In genomic region chr19:11964858-11965645, GRCh38 we compare ENCODE assay signal across 1 cellular context.
TF ChIP-seq lines count a peak whose summit lies in the region.

TSS of gene ZNF763 (plus strand) at chr19:11965040. CDS start at chr19:11965209, 169 bp downstream.

TF ChIP-seq in GM12878, 131 proteins besides CTCF, POLR2A, EP300 and RAD21 (continued from another document and continues in another):
- peak; percentile 80; the same call in 1 of the 2 replicates for TF ChIP-seq RELB (IDR thresholded peaks at IDR 0.05; ENCODE audit: low read depth)
- no peak for TF ChIP-seq E2F4 (IDR thresholded peaks at IDR 0.05; ENCODE audit: low read depth, low read length)
- TF ChIP-seq ZNF217 (IDR thresholded peaks at IDR 0.05) = no peak
- no peak for TF ChIP-seq JUNB (IDR thresholded peaks at IDR 0.05)
- no peak for TF ChIP-seq NFXL1 (IDR thresholded peaks at IDR 0.05; ENCODE audit: borderline replicate concordance)
- peak; percentile 53 for TF ChIP-seq SKIL (IDR thresholded peaks at IDR 0.05; ENCODE audit: low read depth, poor library complexity, severe bottlenecking)
- no peak for TF ChIP-seq TCF7 (IDR thresholded peaks at IDR 0.05; ENCODE audit: borderline replicate concordance)
- no peak for TF ChIP-seq SIN3A (IDR thresholded peaks at IDR 0.05; ENCODE audit: low read depth, low read length)
- no peak for TF ChIP-seq NBN (IDR thresholded peaks at IDR 0.05)
- TF ChIP-seq BCL3 (IDR thresholded peaks at IDR 0.05; ENCODE audit: borderline replicate concordance, insufficient read depth, low read depth, low read length, poor library complexity, severe bottlenecking) = no peak
- TF ChIP-seq FOS (IDR thresholded peaks at IDR 0.05; ENCODE audit: borderline replicate concordance, extremely low read depth, insufficient read length) = no peak
- no peak for TF ChIP-seq HDAC2 (IDR thresholded peaks at IDR 0.05)
- no peak for TF ChIP-seq SREBF1 (IDR thresholded peaks at IDR 0.05; ENCODE audit: low read length)
- no peak for TF ChIP-seq PAX8 (IDR thresholded peaks at IDR 0.05)
- peak; percentile 55; the same call in 1 of the 2 replicates for TF ChIP-seq LARP7 (IDR thresholded peaks at IDR 0.05)
- no peak for TF ChIP-seq SRF (IDR thresholded peaks at IDR 0.05; ENCODE audit: low read depth in 2 of 2, low read length in 2 of 2)
- no peak for TF ChIP-seq ZNF622 (IDR thresholded peaks at IDR 0.05)
- peak; percentile 90 to 92 for TF ChIP-seq BHLHE40 (IDR thresholded peaks at IDR 0.05; ENCODE audit: borderline replicate concordance in 1 of 2, low read depth in 2 of 2, low read length in 1 of 2)
- no peak for TF ChIP-seq E2F8 (IDR thresholded peaks at IDR 0.05; ENCODE audit: low read depth, partially characterized antibody)
- TF ChIP-seq ZSCAN29 (IDR thresholded peaks at IDR 0.05) = no peak
- no peak for TF ChIP-seq HCFC1 (IDR thresholded peaks at IDR 0.05; ENCODE audit: low read length)
- no peak for TF ChIP-seq GABPA (IDR thresholded peaks at IDR 0.05; ENCODE audit: low read depth)
- no peak for TF ChIP-seq CHD1 (IDR thresholded peaks at IDR 0.05; ENCODE audit: low read depth, low read length)
- peak; percentile 76; the same call in 1 of the 2 replicates for TF ChIP-seq DPF2 (IDR thresholded peaks at IDR 0.05)
- TF ChIP-seq SUPT20H (IDR thresholded peaks at IDR 0.05; ENCODE audit: borderline replicate concordance, control insufficient read depth, low read depth, low read length) = no peak
- TF ChIP-seq CREB1 (IDR thresholded peaks at IDR 0.05; ENCODE audit: low read depth) = no peak
- TF ChIP-seq NR2C2 (IDR thresholded peaks at IDR 0.05; ENCODE audit: borderline replicate concordance, control insufficient read depth, insufficient read length, low read depth) = no peak
- no peak for TF ChIP-seq REST (IDR thresholded peaks at IDR 0.05; ENCODE audit: low read depth, low read length)
- 0 out of 2 replicates have a peak, but pooled peaks have one; percentile 5 for TF ChIP-seq IRF3 (IDR thresholded peaks at IDR 0.05)
- TF ChIP-seq CBX5 (IDR thresholded peaks at IDR 0.05; ENCODE audit: low read depth) = no peak
- peak; percentile 30; the same call in 1 of the 2 replicates for TF ChIP-seq MXI1 (IDR thresholded peaks at IDR 0.05; ENCODE audit: low read depth, low read length)
- TF ChIP-seq CEBPZ (IDR thresholded peaks at IDR 0.05; ENCODE audit: low read depth, low read length) = no peak
- no peak for TF ChIP-seq MLLT1 (IDR thresholded peaks at IDR 0.05)
- TF ChIP-seq PML (IDR thresholded peaks at IDR 0.05; ENCODE audit: low read length) = 0 out of 2 replicates have a peak, but pooled peaks have one; percentile 18
- TF ChIP-seq POU2F2 (IDR thresholded peaks at IDR 0.05; ENCODE audit: borderline replicate concordance, low read depth, low read length) = no peak
- 0 out of 2 replicates have a peak, but pooled peaks have one; percentile 15 for TF ChIP-seq NRF1 (conservative IDR thresholded peaks at IDR 0.05; ENCODE audit: low read depth, low read length)
- TF ChIP-seq BMI1 (IDR thresholded peaks at IDR 0.05; ENCODE audit: borderline replicate concordance) = no peak
- TF ChIP-seq TCF12 (IDR thresholded peaks at IDR 0.05; ENCODE audit: low read depth, low read length) = no peak
- peak; percentile 64 for TF ChIP-seq RUNX3 (IDR thresholded peaks at IDR 0.05; ENCODE audit: low read length)
- no peak for TF ChIP-seq CBX3 (IDR thresholded peaks at IDR 0.05; ENCODE audit: borderline replicate concordance, low read depth)
- no peak for TF ChIP-seq ELK1 (IDR thresholded peaks at IDR 0.05; ENCODE audit: low read depth, low read length)
- TF ChIP-seq TAF1 (IDR thresholded peaks at IDR 0.05; ENCODE audit: borderline replicate concordance, low read depth, low read length) = no peak
- peak; percentile 77 for TF ChIP-seq POLR2AphosphoS2 (IDR thresholded peaks at IDR 0.05; ENCODE audit: low read depth, low read length)
